Comparison of ENCODE assay signal across 37 cellular contexts in genomic region chr22:29989446-29989845, GRCh38.
"Had no signal": no experiment of that assay in that cellular context is flagged by ENCODE, and none has a peak within 500 bp of the region (broad histone marks: within the 10 kb centered on the region; RNA-seq: fewer than 3 reads in every experiment).

No MANE protein-coding gene starts in this region.

- H3K4me1 Mint-ChIP-seq: activated naive CD4-positive, alpha-beta T cell treated with anti-CD3 and anti-CD28 coated beads, Interleukin-2, amount 10 ng/mL, durations not matched to agents 7 days and 5 days had no signal

- H3K4me3 ChIP-seq: adrenal gland, ascending aorta, body of pancreas, breast epithelium, cardiac muscle cell had no signal

- H3K27ac ChIP-seq: adrenal gland, ascending aorta, body of pancreas, brain microvascular endothelial cell, breast epithelium, cardiac muscle cell had no signal

- H3K9me3 ChIP-seq: adrenal gland, ascending aorta, body of pancreas, breast epithelium had no signal

- H3K27ac Mint-ChIP-seq: activated naive CD4-positive, alpha-beta T cell treated with anti-CD3 and anti-CD28 coated beads for 36 hours; activated naive CD4-positive, alpha-beta T cell treated with anti-CD3 and anti-CD28 coated beads, Interleukin-2, amount 10 ng/mL, durations not matched to agents 7 days and 5 days; activated naive CD4-positive, alpha-beta T cell treated with anti-CD3 and anti-CD28 coated beads, Interleukin-2, amount 50 U/mL, for 24 hours; activated naive CD8-positive, alpha-beta T cell; activated naive CD8-positive, alpha-beta T cell treated with anti-CD3 and anti-CD28 coated beads for 36 hours; activated naive CD8-positive, alpha-beta T cell treated with anti-CD3 and anti-CD28 coated beads, Interleukin-2, amount 10 ng/mL, durations not matched to agents 7 days and 5 days; activated naive CD8-positive, alpha-beta T cell treated with anti-CD3 and anti-CD28 coated beads, Interleukin-2, amount 50 U/mL, for 24 hours; activated T-cell treated with anti-CD3 and anti-CD28 coated beads, Interleukin-2, amount 50 U/mL, for 24 hours; activated T-cell treated with anti-CD3 and anti-CD28 coated beads, Interleukin-2, amount 50 U/mL, for 72 hours; activated T-helper 1 cell treated with anti-CD3 and anti-CD28 coated beads, Interleukin-12 subunit alpha, Interleukin-12 subunit beta, Interleukin-2, Interleukin-4 antibody, amounts not matched to agents 30 ng/mL and 10 ng/mL and 1 ng/mL, durations not matched to agents 14 hours and 24 hours and 36 hours; activated T-helper 17 cell treated with anti-CD3 and anti-CD28 coated beads, Interleukin-2, amount 50 U/mL, for 72 hours; activated T-helper 2 cell treated with anti-CD3 and anti-CD28 coated beads, Interferon-gamma antibody, Interleukin-2, Interleukin-4, amounts not matched to agents 10 μg/mL and 5 μg/mL and 100 μg/mL, durations not matched to agents 14 hours and 24 hours and 36 hours had no signal

- H3K4me1 ChIP-seq: ascending aorta, body of pancreas, breast epithelium had no signal

- H3K27me3 Mint-ChIP-seq: activated naive CD4-positive, alpha-beta T cell treated with anti-CD3 and anti-CD28 coated beads, Interleukin-2, amount 10 ng/mL, durations not matched to agents 7 days and 5 days; activated naive CD4-positive, alpha-beta T cell treated with anti-CD3 and anti-CD28 coated beads, Interleukin-2, amount 50 U/mL, for 24 hours; activated naive CD8-positive, alpha-beta T cell; activated naive CD8-positive, alpha-beta T cell treated with anti-CD3 and anti-CD28 coated beads for 36 hours; activated naive CD8-positive, alpha-beta T cell treated with anti-CD3 and anti-CD28 coated beads, Interleukin-2, amount 10 ng/mL, durations not matched to agents 7 days and 5 days; activated naive CD8-positive, alpha-beta T cell treated with anti-CD3 and anti-CD28 coated beads, Interleukin-2, amount 50 U/mL, for 24 hours; activated T-cell treated with anti-CD3 and anti-CD28 coated beads, Interleukin-2, amount 50 U/mL, for 24 hours; activated T-helper 17 cell treated with anti-CD3 and anti-CD28 coated beads, Interleukin-2, amount 50 U/mL, for 72 hours; brain; central memory CD8-positive, alpha-beta T cell had no signal

- ATAC-seq: activated naive CD4-positive, alpha-beta T cell treated with anti-CD3 and anti-CD28 coated beads, Interleukin-2, amount 50 U/mL, for 72 hours; activated naive CD8-positive, alpha-beta T cell treated with anti-CD3 and anti-CD28 coated beads, Interleukin-2, amount 50 U/mL, for 24 hours; activated T-cell treated with anti-CD3 and anti-CD28 coated beads, Interleukin-2, amount 50 U/mL, for 4 hours; activated T-cell treated with anti-CD3 and anti-CD28 coated beads, Interleukin-2, amount 50 U/mL, for 72 hours; activated T-helper 17 cell treated with anti-CD3 and anti-CD28 coated beads, Interleukin-2, amount 50 U/mL, for 72 hours; body of pancreas had no signal

- DNase-seq: activated effector memory CD4-positive, alpha-beta T cell treated with anti-CD3 and anti-CD28 coated beads, Interleukin-2, amount 50 U/mL, for 16 hours; activated effector memory CD4-positive, alpha-beta T cell treated with Interleukin-2 at 50 U/mL for 16 hours; activated gamma-delta T cell; activated gamma-delta T cell treated with Interleukin-2 at 50 U/mL for 16 hours; activated naive CD4-positive, alpha-beta T cell; activated naive CD4-positive, alpha-beta T cell treated with anti-CD3 and anti-CD28 coated beads for 36 hours; activated naive CD4-positive, alpha-beta T cell treated with anti-CD3 and anti-CD28 coated beads, Interleukin-2, amount 10 ng/mL, durations not matched to agents 7 days and 5 days; activated naive CD4-positive, alpha-beta T cell treated with anti-CD3 and anti-CD28 coated beads, Interleukin-2, amount 50 U/mL, for 16 hours; activated naive CD4-positive, alpha-beta T cell treated with Interleukin-2 at 50 U/mL for 16 hours; activated naive CD8-positive, alpha-beta T cell treated with anti-CD3 and anti-CD28 coated beads for 36 hours; activated naive CD8-positive, alpha-beta T cell treated with anti-CD3 and anti-CD28 coated beads, Interleukin-2, amount 10 ng/mL, durations not matched to agents 7 days and 5 days; activated naive CD8-positive, alpha-beta T cell treated with anti-CD3 and anti-CD28 coated beads, Interleukin-2, amount 50 U/mL, for 24 hours; activated T-cell treated with anti-CD3 and anti-CD28 coated beads, Interleukin-2, amount 50 U/mL, for 24 hours; activated T-cell treated with anti-CD3 and anti-CD28 coated beads, Interleukin-2, amount 50 U/mL, for 4 hours; activated T-cell treated with anti-CD3 and anti-CD28 coated beads, Interleukin-2, amount 50 U/mL, for 48 hours; activated T-cell treated with anti-CD3 and anti-CD28 coated beads, Interleukin-2, amount 50 U/mL, for 72 hours; adrenal gland; amniotic stem cell; amygdala; anterior cingulate cortex; aorta; body of pancreas; brain microvascular endothelial cell; caudate nucleus; central memory CD4-positive, alpha-beta T cell; cerebellar nuclear complex had no signal

- H3K4me3 Mint-ChIP-seq: activated naive CD4-positive, alpha-beta T cell treated with anti-CD3 and anti-CD28 coated beads for 36 hours; activated naive CD4-positive, alpha-beta T cell treated with anti-CD3 and anti-CD28 coated beads, Interleukin-2, amount 10 ng/mL, durations not matched to agents 7 days and 5 days; activated naive CD4-positive, alpha-beta T cell treated with anti-CD3 and anti-CD28 coated beads, Interleukin-2, amount 50 U/mL, for 24 hours; activated naive CD8-positive, alpha-beta T cell; activated naive CD8-positive, alpha-beta T cell treated with anti-CD3 and anti-CD28 coated beads for 36 hours; activated naive CD8-positive, alpha-beta T cell treated with anti-CD3 and anti-CD28 coated beads, Interleukin-2, amount 10 ng/mL, durations not matched to agents 7 days and 5 days; activated naive CD8-positive, alpha-beta T cell treated with anti-CD3 and anti-CD28 coated beads, Interleukin-2, amount 50 U/mL, for 24 hours; activated T-cell treated with anti-CD3 and anti-CD28 coated beads, Interleukin-2, amount 50 U/mL, for 24 hours; activated T-cell treated with anti-CD3 and anti-CD28 coated beads, Interleukin-2, amount 50 U/mL, for 4 hours; activated T-cell treated with anti-CD3 and anti-CD28 coated beads, Interleukin-2, amount 50 U/mL, for 72 hours; activated T-helper 1 cell treated with anti-CD3 and anti-CD28 coated beads, Interleukin-12 subunit alpha, Interleukin-12 subunit beta, Interleukin-2, Interleukin-4 antibody, amounts not matched to agents 30 ng/mL and 10 ng/mL and 1 ng/mL, durations not matched to agents 14 hours and 24 hours and 36 hours; activated T-helper 17 cell treated with anti-CD3 and anti-CD28 coated beads, Interleukin-2, amount 50 U/mL, for 72 hours; brain; central memory CD8-positive, alpha-beta T cell had no signal

- H3K36me3 ChIP-seq: breast epithelium, cardiac muscle cell had no signal
